14 cellular contexts compared by ENCODE assay signal in genomic region chr11:14041040-14041439, GRCh38.
DNase-seq lines count a peak whose midpoint lies in the region; ATAC-seq and TF ChIP-seq lines count a peak whose summit lies in the region.
"Had no signal": no experiment of that assay in that cellular context is flagged by ENCODE, and none has a peak within 500 bp of the region (broad histone marks: within the 10 kb centered on the region; RNA-seq: fewer than 3 reads in every experiment).

No MANE protein-coding gene starts in this region.

- H3K9me3 Mint-ChIP-seq in HFFc6, result no peaks in the 10 kb centered on the region
- H3K9me3 Mint-ChIP-seq in WTC11, result 0 out of 2 replicates have a peak, but pooled peaks cover 3% of the 10 kb centered on the region

- no peaks in the 10 kb centered on the region for H3K36me3 Mint-ChIP-seq in HFFc6 (ENCODE audit: low read depth)
- no peaks in the 10 kb centered on the region for H3K36me3 Mint-ChIP-seq in WTC11

- H3K27me3 ChIP-seq in BJ (ENCODE audit: control insufficient read depth, insufficient read depth, low read length), result no peaks in the 10 kb centered on the region
- H3K27me3 ChIP-seq: upper lobe of left lung had no signal

- H3K4me3 ChIP-seq in BJ (ENCODE audit: low read depth, low read length), result no peak overlapping the region
- H3K4me3 ChIP-seq: psoas muscle, upper lobe of left lung had no signal

- ATAC-seq in WTC11 (peak; percentile 90), left colon (peak; percentile 69), GM18519 (IDR thresholded peaks at IDR 0.05; ENCODE audit: low FRiP score, unreplicated experiment) (no peak), GM21576 (IDR thresholded peaks at IDR 0.05; ENCODE audit: unreplicated experiment) (no peak)
- ATAC-seq: left cardiac atrium, psoas muscle had no signal

- no peaks in the 10 kb centered on the region for H3K36me3 ChIP-seq in BJ (ENCODE audit: control insufficient read depth, insufficient read depth, low read length)
- H3K36me3 ChIP-seq: upper lobe of left lung had no signal

- POLR2A ChIA-PET in BJ (lab: Charles Lee), result no interaction called here
- POLR2A ChIA-PET in WTC11 (lab: Charles Lee), result no interaction called here

- DNase-seq in BJ (ENCODE audit: low read depth), result no peak
- DNase-seq in HFFc6, result no peak
- DNase-seq in WTC11 (ENCODE audit: low spot score), result no peak
- no peak for DNase-seq in left colon
- DNase-seq in effector CD8-positive, alpha-beta T cell (lab: John Stamatoyannopoulos, UW), result no peak
- DNase-seq in SHP77 treated with DMSO at 0.1 percent for 48 hours (lab: John Stamatoyannopoulos, UW), result no peak
- DNase-seq: amniotic stem cell, GDM1, left cardiac atrium, NCI-H2227 treated with DMSO at 0.1 percent for 48 hours, psoas muscle, upper lobe of left lung had no signal

- no peak overlapping the region for H3K27ac Mint-ChIP-seq in HFFc6
- H3K27ac Mint-ChIP-seq in WTC11, result no peak overlapping the region

- H3K4me3 Mint-ChIP-seq in HFFc6 (no peak overlapping the region), WTC11 (no peak overlapping the region)

- intact Hi-C loops in left colon (cut with DNase I, micrococcal nuclease), result no loop called here

- TF ChIP-seq CTCF in BJ (IDR thresholded peaks at IDR 0.05; ENCODE audit: insufficient read depth, low read depth, low read length) (peak; percentile 42), HFFc6 (IDR thresholded peaks at IDR 0.05) (peak; percentile 59), WTC11 (IDR thresholded peaks at IDR 0.05) (no peak)

- H3K27me3 Mint-ChIP-seq in HFFc6 (ENCODE audit: insufficient read depth), result peaks cover 2% of the 10 kb centered on the region; the same call in 1 of the 2 replicates
- no peaks in the 10 kb centered on the region for H3K27me3 Mint-ChIP-seq in WTC11 (ENCODE audit: low read depth)

- CTCF ChIA-PET in BJ (lab: Yijun Ruan, JAX) (interaction anchor here (0.7 to 1.4 kb wide), 4 partner anchors 12 to 107 kb away, joined by 3 read pairs; no protein-coding TSS in a partner anchor), WTC11 (lab: Charles Lee) (interaction anchor here (1.0 to 1.7 kb wide), 4 partner anchors 70 to 265 kb away, joined by 3 to 4 read pairs (median 4); partner anchors contain the start of gene SPON1)

- H3K4me1 Mint-ChIP-seq in HFFc6 (ENCODE audit: low read depth), result no peaks in the 10 kb centered on the region
- H3K4me1 Mint-ChIP-seq in WTC11, result 0 out of 2 replicates have a peak, but pooled peaks cover 7% of the 10 kb centered on the region

TF ChIP-seq in WTC11, 78 proteins besides CTCF, POLR2A, EP300 and RAD21:
- TF ChIP-seq PRDM15 (CRISPR knock-in tag; IDR thresholded peaks at IDR 0.05) (no peak), NR3C1 (CRISPR knock-in tag; conservative IDR thresholded peaks at IDR 0.05; ENCODE audit: low read depth) (no peak), NR2C2 (CRISPR knock-in tag; IDR thresholded peaks at IDR 0.05) (no peak), USF2 (CRISPR knock-in tag; IDR thresholded peaks at IDR 0.05) (no peak), IRF2 (CRISPR knock-in tag; IDR thresholded peaks at IDR 0.05; ENCODE audit: borderline replicate concordance, low read depth) (no peak), RORB (CRISPR knock-in tag; IDR thresholded peaks at IDR 0.05) (no peak), MYBL2 (CRISPR knock-in tag; IDR thresholded peaks at IDR 0.05) (no peak), PRRX2 (CRISPR knock-in tag; IDR thresholded peaks at IDR 0.05) (no peak), OVOL2 (CRISPR knock-in tag; IDR thresholded peaks at IDR 0.05; ENCODE audit: borderline replicate concordance) (no peak)

Comparison
In these comparisons a context has a peak if more than half of its experiments do, and no peak if none do; other contexts are left out.
1. ATAC-seq: peak in WTC11 (single experiment) and left colon (single experiment); none in GM18519 (single experiment) and GM21576 (single experiment).